In genomic region chr1:205813755-205814058, GRCh38 we compare ENCODE assay signal across 8 cellular contexts. TPM values are rescaled to one million over a fixed set of nuclear protein-coding genes. Genes with fewer than 3 reads are reported as not detected.
A peak's percentile ranks its signal among the peaks of the same experiment; 100 is the strongest.
DNase-seq lines count a peak whose midpoint lies in the region; TF ChIP-seq lines count a peak whose summit lies in the region.

No MANE protein-coding gene starts in this region.

- H3K9me3 ChIP-seq in esophagus squamous epithelium: no peaks in the 10 kb centered on the region

- TF ChIP-seq CTCF in esophagus squamous epithelium (IDR thresholded peaks at IDR 0.05): no peak
- no peak for TF ChIP-seq CTCF in GM20000 (IDR thresholded peaks at IDR 0.05; ENCODE audit: extremely low read depth, missing control alignments)

- H3K27me3 ChIP-seq in H7 (ENCODE audit: control insufficient read depth, insufficient read depth, low read length) (peaks cover 8% of the 10 kb centered on the region), esophagus squamous epithelium (no peaks in the 10 kb centered on the region), rectal smooth muscle tissue (ENCODE audit: control insufficient read depth, insufficient read depth, low read length) (no peaks in the 10 kb centered on the region)

- DNase-seq in H7 (no peak), T follicular helper cell (ENCODE audit: low read depth) (peak; percentile 3), esophagus squamous epithelium (lab: John Stamatoyannopoulos, UW) (no peak), NCI-H2227 (lab: John Stamatoyannopoulos, UW; ENCODE audit: unreplicated experiment) (no peak), KG1 (lab: John Stamatoyannopoulos, UW) (no peak), GM20000 (ENCODE audit: low spot score) (no peak)
- DNase-seq in stimulated activated CD4-positive, alpha-beta T cell treated with anti-CD3 and anti-CD28 coated beads, Interleukin-2, amount 100 ng/mL, for 48 hours: no peak

- 1 to 6% methylated on average over 5 to 9 of the region's 14 CpGs for WGBS in esophagus squamous epithelium, 2 donors

- H3K4me3 ChIP-seq in H7 (ENCODE audit: insufficient read depth, low read depth, low read length) (peak overlapping the region; percentile 80), esophagus squamous epithelium (peak overlapping the region; percentile 72 to 97 (median 92)), rectal smooth muscle tissue (ENCODE audit: low read length) (peak overlapping the region; percentile 87)

- H3K36me3 ChIP-seq in H7 (replicated peaks; ENCODE audit: control insufficient read depth, insufficient read depth, low read length): peaks cover 9% of the 10 kb centered on the region
- H3K36me3 ChIP-seq in esophagus squamous epithelium: peaks cover 0 to 18% (median 0%) of the 10 kb centered on the region in 3 donors
- no peaks in the 10 kb centered on the region for H3K36me3 ChIP-seq in rectal smooth muscle tissue (ENCODE audit: control insufficient read depth, insufficient read depth, low read length)

- intact Hi-C loops in esophagus squamous epithelium (cut with DNase I): no loop called here

- H3K27ac ChIP-seq in esophagus squamous epithelium (peak overlapping the region; percentile 76 to 94 (median 90)), rectal smooth muscle tissue (ENCODE audit: low read depth, low read length) (peak overlapping the region; percentile 89)

- TF ChIP-seq POLR2A in esophagus squamous epithelium (IDR thresholded peaks at IDR 0.05): no peak

- H3K4me1 ChIP-seq in esophagus squamous epithelium (peaks cover 0 to 52% (median 23%) of the 10 kb centered on the region in 3 donors), rectal smooth muscle tissue (ENCODE audit: control insufficient read depth, insufficient read depth, low read length) (peaks cover 24% of the 10 kb centered on the region)

- H3K9ac ChIP-seq in rectal smooth muscle tissue (ENCODE audit: low read length): peak overlapping the region; percentile 45

RNA-seq across cellular contexts. Expression of gene SLC41A1, which starts 0.7 kb away (rescaled TPM):
- total RNA-seq in H7 (2014; rRNA removed; shearing (Covaris generic)): 23.3 and 23.5 TPM in 2 replicates
- 10 to 100 TPM in 2 of 4 donors, 1 to 10 TPM in 2; 5.2 to 14.1 (median 8.3) TPM for total RNA-seq in esophagus squamous epithelium

RNA-seq across cellular contexts. Expression of gene PM20D1, which starts 36.2 kb away (rescaled TPM):
- total RNA-seq in H7 (2014; rRNA removed; shearing (Covaris generic)): not detected in 2 replicates
- under 1 TPM in 1 of 4 donors, not detected in 3; 0.57 TPM for total RNA-seq in esophagus squamous epithelium

RNA-seq across cellular contexts. Expression of gene RAB29, which starts 38.4 kb away (rescaled TPM):
- total RNA-seq in H7 (2014; rRNA removed; shearing (Covaris generic)): 7.6 and 10.7 TPM in 2 replicates
- total RNA-seq in esophagus squamous epithelium: 10 to 100 TPM in 1 of 4 donors, 1 to 10 TPM in 3; 3.0 to 19.3 (median 7.0) TPM
